In the genomic region with DNA sequence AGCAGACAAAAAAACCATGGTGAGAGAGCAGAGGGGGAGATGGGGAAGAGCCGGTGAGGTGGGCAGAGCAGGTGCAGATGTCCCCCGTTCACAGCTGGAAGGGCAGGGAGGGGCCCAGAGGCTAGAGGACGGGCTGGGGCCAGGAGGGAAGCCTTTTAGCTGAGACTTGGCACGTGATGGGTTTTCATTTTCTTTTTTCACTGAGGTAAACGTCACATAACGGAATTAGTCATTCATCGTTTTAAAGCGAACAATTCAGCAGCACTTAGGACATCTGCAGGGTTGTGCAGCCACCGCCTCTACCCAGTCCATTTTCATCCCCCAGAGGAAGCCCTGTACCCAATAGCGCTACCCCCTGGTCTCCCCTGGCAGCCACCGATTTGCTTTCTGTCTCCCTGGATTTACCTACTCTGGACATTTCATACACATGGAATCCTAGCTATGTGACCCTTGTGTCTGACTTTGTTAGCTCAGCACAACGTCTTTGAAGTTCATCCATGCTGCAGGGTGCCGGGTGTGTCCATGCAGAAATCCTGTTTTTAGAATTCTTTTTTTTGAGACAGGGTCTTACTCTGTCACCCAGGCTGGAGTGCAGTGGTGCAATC, we compare ENCODE assay signal across 1 cellular context.
A peak's percentile ranks its signal among the peaks of the same experiment; 100 is the strongest.
TF ChIP-seq lines count a peak whose summit lies in the region.

No MANE protein-coding gene starts in this region.

TF ChIP-seq in IMR-90, 13 proteins besides CTCF, POLR2A, EP300 and RAD21 (continued from another document):
- TF ChIP-seq, protein P1, sequence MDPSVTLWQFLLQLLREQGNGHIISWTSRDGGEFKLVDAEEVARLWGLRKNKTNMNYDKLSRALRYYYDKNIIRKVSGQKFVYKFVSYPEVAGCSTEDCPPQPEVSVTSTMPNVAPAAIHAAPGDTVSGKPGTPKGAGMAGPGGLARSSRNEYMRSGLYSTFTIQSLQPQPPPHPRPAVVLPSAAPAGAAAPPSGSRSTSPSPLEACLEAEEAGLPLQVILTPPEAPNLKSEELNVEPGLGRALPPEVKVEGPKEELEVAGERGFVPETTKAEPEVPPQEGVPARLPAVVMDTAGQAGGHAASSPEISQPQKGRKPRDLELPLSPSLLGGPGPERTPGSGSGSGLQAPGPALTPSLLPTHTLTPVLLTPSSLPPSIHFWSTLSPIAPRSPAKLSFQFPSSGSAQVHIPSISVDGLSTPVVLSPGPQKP (IDR thresholded peaks at IDR 0.05; ENCODE audit: borderline replicate concordance, low read depth, low read length) = no peak
- TF ChIP-seq RFX5 (IDR thresholded peaks at IDR 0.05; ENCODE audit: low read depth, low read length) = no peak
- no peak for TF ChIP-seq CHD1 (IDR thresholded peaks at IDR 0.05; ENCODE audit: low read depth, low read length)
- TF ChIP-seq, protein P2, sequence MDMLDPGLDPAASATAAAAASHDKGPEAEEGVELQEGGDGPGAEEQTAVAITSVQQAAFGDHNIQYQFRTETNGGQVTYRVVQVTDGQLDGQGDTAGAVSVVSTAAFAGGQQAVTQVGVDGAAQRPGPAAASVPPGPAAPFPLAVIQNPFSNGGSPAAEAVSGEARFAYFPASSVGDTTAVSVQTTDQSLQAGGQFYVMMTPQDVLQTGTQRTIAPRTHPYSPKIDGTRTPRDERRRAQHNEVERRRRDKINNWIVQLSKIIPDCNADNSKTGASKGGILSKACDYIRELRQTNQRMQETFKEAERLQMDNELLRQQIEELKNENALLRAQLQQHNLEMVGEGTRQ (IDR thresholded peaks at IDR 0.05; ENCODE audit: low read depth, low read length) = peak; percentile 74
TF ChIP-seq in IMR-90: peak in this region for 2.
